In the genomic region with DNA sequence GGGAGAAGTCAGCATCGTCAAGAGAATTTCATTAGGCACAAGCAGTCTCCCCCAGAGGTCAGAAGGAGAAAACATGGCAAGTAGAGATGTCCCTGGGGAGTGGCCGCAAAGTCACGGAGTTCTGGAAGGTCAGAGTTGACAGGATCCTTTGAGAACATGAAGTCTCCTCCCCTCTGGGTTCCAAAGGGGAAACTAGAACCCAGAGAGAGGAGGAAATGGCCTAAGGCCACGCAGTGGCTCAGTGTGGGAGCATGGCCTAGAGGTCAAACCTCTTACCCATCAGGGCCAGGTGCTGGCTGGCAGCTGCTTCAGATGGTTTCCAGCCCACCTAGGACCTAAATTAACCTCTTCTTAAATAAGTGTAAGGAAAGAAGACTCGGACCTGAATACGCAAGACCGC, we compare ENCODE assay signal across 1 cellular context.
TF ChIP-seq lines count a peak whose summit lies in the region.

No MANE protein-coding gene starts in this region.

TF ChIP-seq in endothelial cell of umbilical vein, 7 proteins besides CTCF, POLR2A, EP300 and RAD21:
- TF ChIP-seq, protein P1, sequence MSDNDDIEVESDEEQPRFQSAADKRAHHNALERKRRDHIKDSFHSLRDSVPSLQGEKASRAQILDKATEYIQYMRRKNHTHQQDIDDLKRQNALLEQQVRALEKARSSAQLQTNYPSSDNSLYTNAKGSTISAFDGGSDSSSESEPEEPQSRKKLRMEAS (IDR thresholded peaks at IDR 0.05; ENCODE audit: insufficient read depth, insufficient read length) = no peak
- no peak for TF ChIP-seq GATA2 (IDR thresholded peaks at IDR 0.05; ENCODE audit: insufficient read depth, insufficient read length, low read depth, low read length)
- TF ChIP-seq JUN (IDR thresholded peaks at IDR 0.05; ENCODE audit: borderline replicate concordance, insufficient read depth, insufficient read length, low read depth) = no peak
- TF ChIP-seq POLR2AphosphoS5 (IDR thresholded peaks at IDR 0.05; ENCODE audit: insufficient read depth, low read depth, low read length) = no peak
- TF ChIP-seq MYC (IDR thresholded peaks at IDR 0.05; ENCODE audit: low read depth, low read length) = no peak
- no peak for TF ChIP-seq EZH2 (IDR thresholded peaks at IDR 0.05; ENCODE audit: borderline replicate concordance, low read depth, low read length, severe bottlenecking)
- TF ChIP-seq FOS (IDR thresholded peaks at IDR 0.05; ENCODE audit: borderline replicate concordance, insufficient read depth, low read length) = no peak
